Comparison of ENCODE assay signal across 1 cellular context in genomic region chr4:151238477-151238876, GRCh38.
TF ChIP-seq lines count a peak whose summit lies in the region.

No MANE protein-coding gene starts in this region.

TF ChIP-seq in endothelial cell of umbilical vein, 7 proteins besides CTCF, POLR2A, EP300 and RAD21:
- no peak for TF ChIP-seq MYC (IDR thresholded peaks at IDR 0.05; ENCODE audit: low read depth, low read length)
- no peak for TF ChIP-seq GATA2 (IDR thresholded peaks at IDR 0.05; ENCODE audit: insufficient read depth, insufficient read length, low read depth, low read length)
- TF ChIP-seq MAX (IDR thresholded peaks at IDR 0.05; ENCODE audit: insufficient read depth, insufficient read length): no peak
- TF ChIP-seq EZH2 (IDR thresholded peaks at IDR 0.05; ENCODE audit: borderline replicate concordance, low read depth, low read length, severe bottlenecking): no peak
- TF ChIP-seq POLR2AphosphoS5 (IDR thresholded peaks at IDR 0.05; ENCODE audit: insufficient read depth, low read depth, low read length): no peak
- no peak for TF ChIP-seq FOS (IDR thresholded peaks at IDR 0.05; ENCODE audit: borderline replicate concordance, insufficient read depth, low read length)
- TF ChIP-seq JUN (IDR thresholded peaks at IDR 0.05; ENCODE audit: borderline replicate concordance, insufficient read depth, insufficient read length, low read depth): no peak
